8 cellular contexts compared by ENCODE assay signal in the genomic region with DNA sequence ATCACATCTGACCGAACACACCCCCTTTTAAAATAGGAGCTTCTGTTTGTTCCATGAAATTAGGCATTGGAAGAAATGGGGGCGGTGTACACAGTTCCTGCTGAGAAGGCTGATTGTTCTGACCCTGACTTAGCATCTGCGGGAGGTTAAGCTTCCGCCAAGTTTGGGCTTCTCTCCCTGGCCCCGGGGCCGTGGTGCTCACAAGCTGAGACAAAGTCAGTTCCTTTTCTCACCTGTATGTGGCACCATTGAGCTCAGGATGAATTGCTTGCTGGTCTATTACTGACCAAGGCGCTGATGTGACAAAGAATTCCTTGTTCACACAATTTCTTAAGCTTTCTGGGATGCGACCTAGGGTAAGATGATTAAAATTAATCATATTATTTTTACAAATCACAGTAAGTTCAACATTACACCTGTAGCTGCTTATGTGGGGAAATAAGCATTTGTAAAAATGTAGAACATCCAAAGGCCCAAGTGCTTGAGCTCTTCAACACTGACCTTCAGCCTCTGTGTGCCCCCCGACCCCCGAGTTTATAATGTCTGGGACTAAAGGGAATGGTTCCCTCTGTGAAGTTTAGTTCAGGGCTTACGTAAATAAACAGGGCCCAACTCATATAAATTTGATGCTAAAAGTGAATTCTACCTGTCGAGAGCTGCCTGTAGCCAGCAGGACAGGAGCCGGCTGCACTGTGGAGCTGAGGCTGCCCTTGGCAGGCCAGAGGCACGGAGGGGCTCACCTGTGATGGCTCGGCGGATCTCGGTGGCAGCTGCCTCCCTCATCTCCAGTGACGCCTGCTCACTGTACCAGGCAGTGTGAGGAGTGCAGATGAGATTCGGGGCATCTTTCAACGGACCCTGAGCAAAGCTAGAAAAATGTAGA. TPM values are rescaled to one million over a fixed set of nuclear protein-coding genes. Genes with fewer than 3 reads are reported as not detected.
DNase-seq lines count a peak whose midpoint lies in the region; ATAC-seq and TF ChIP-seq lines count a peak whose summit lies in the region.

No MANE protein-coding gene starts in this region.

- H3K36me3 Mint-ChIP-seq in activated naive CD8-positive, alpha-beta T cell treated with anti-CD3 and anti-CD28 coated beads, Interleukin-2, amount 50 U/mL, for 24 hours (ENCODE audit: low read depth) = peaks cover 14% of the 10 kb centered on the region

- H3K4me3 ChIP-seq in psoas muscle = no peak overlapping the region

- H3K27ac ChIP-seq in psoas muscle = peak overlapping the region; percentile 42

- peak; percentile 74 for TF ChIP-seq CTCF in psoas muscle (IDR thresholded peaks at IDR 0.05)

- H3K4me1 ChIP-seq in psoas muscle = peaks cover 16% of the 10 kb centered on the region

- no peaks in the 10 kb centered on the region for H3K4me1 Mint-ChIP-seq in activated naive CD8-positive, alpha-beta T cell treated with anti-CD3 and anti-CD28 coated beads, Interleukin-2, amount 50 U/mL, for 24 hours

- no peak overlapping the region for H3K27ac Mint-ChIP-seq in activated naive CD8-positive, alpha-beta T cell treated with anti-CD3 and anti-CD28 coated beads, Interleukin-2, amount 50 U/mL, for 24 hours

- ATAC-seq in GM19455 (IDR thresholded peaks at IDR 0.05; ENCODE audit: unreplicated experiment) = peak; percentile 66
- no peak for ATAC-seq in activated naive CD8-positive, alpha-beta T cell treated with anti-CD3 and anti-CD28 coated beads, Interleukin-2, amount 50 U/mL, for 24 hours
- ATAC-seq in left ventricle myocardium superior = peak; percentile 66
- peak; percentile 65 to 69 (median 66) for ATAC-seq in psoas muscle
- no peak for ATAC-seq in HG03135 (IDR thresholded peaks at IDR 0.05; ENCODE audit: unreplicated experiment)

- intact Hi-C loops in left ventricle myocardium superior (cut with micrococcal nuclease) = loop anchor here (10.0 kb wide), 1 partner anchor 72 kb away; no protein-coding TSS in a partner anchor
- intact Hi-C loops in psoas muscle (cut with DNase I) = loop anchor here (5.0 kb wide), 2 partner anchors 55 to 70 kb away; no protein-coding TSS in a partner anchor

- WGBS in psoas muscle, 3 donors = 50 to 61% (median 54%) methylated on average over 20 of the region's 20 CpGs

- H3K36me3 ChIP-seq in psoas muscle (ENCODE audit: insufficient read depth in 1 of 2, low read depth in 1 of 2) = peaks cover 4 to 95% of the 10 kb centered on the region in 2 donors

- no peaks in the 10 kb centered on the region for H3K9me3 ChIP-seq in psoas muscle

- no peak overlapping the region for H3K4me3 Mint-ChIP-seq in activated naive CD8-positive, alpha-beta T cell treated with anti-CD3 and anti-CD28 coated beads, Interleukin-2, amount 50 U/mL, for 24 hours

- DNase-seq in DMS 273 treated with DMSO at 0.1 percent for 48 hours (lab: John Stamatoyannopoulos, UW) = peak; percentile 7
- DNase-seq in NCI-H146 (lab: John Stamatoyannopoulos, UW) = peak; percentile 88
- peak; percentile 20 for DNase-seq in activated naive CD8-positive, alpha-beta T cell treated with anti-CD3 and anti-CD28 coated beads, Interleukin-2, amount 50 U/mL, for 24 hours
- DNase-seq in left ventricle myocardium superior = peak; percentile 76
- peak; percentile 72 to 90 for DNase-seq in psoas muscle
- DNase-seq in activated effector memory CD4-positive, alpha-beta T cell treated with anti-CD3 and anti-CD28 coated beads, Interleukin-2, amount 50 U/mL, for 16 hours = no peak

- H3K9me3 Mint-ChIP-seq in activated naive CD8-positive, alpha-beta T cell treated with anti-CD3 and anti-CD28 coated beads, Interleukin-2, amount 50 U/mL, for 24 hours = no peaks in the 10 kb centered on the region

- H3K27me3 Mint-ChIP-seq in activated naive CD8-positive, alpha-beta T cell treated with anti-CD3 and anti-CD28 coated beads, Interleukin-2, amount 50 U/mL, for 24 hours = no peaks in the 10 kb centered on the region

- no peaks in the 10 kb centered on the region for H3K27me3 ChIP-seq in psoas muscle (ENCODE audit: insufficient read depth in 3 of 3, low read length in 2 of 3)

RNA-seq across cellular contexts. Expression of gene ZRANB1, which starts 50.8 kb away (rescaled TPM):
- total RNA-seq in left ventricle myocardium superior (25.3 TPM), psoas muscle (10 to 100 TPM; 25.7 to 81.4 (median 53.1) TPM)
- 100 to 1,000 TPM in 1 of 3 donors, 10 to 100 TPM in 2; 20.9 to 115 (median 57.3) TPM for polyA plus RNA-seq in psoas muscle

Comparison
In these comparisons a context has a peak if more than half of its experiments do, and no peak if none do; other contexts are left out.
1. ATAC-seq: peak in GM19455 (single experiment), left ventricle myocardium superior (single experiment) and psoas muscle (4 of 4); none in activated naive CD8-positive, alpha-beta T cell treated with anti-CD3 and anti-CD28 coated beads, Interleukin-2, amount 50 U/mL, for 24 hours (single experiment) and HG03135 (single experiment).